Comparison of ENCODE assay signal across 10 cellular contexts in genomic region chr7:1455241-1455939, GRCh38. TPM values are rescaled to one million over a fixed set of nuclear protein-coding genes. Genes with fewer than 3 reads are reported as not detected.
DNase-seq lines count a peak whose midpoint lies in the region; ATAC-seq and TF ChIP-seq lines count a peak whose summit lies in the region.
"Had no signal": no experiment of that assay in that cellular context is flagged by ENCODE, and none has a peak within 500 bp of the region (broad histone marks: within the 10 kb centered on the region; RNA-seq: fewer than 3 reads in every experiment).

No MANE protein-coding gene starts in this region.

- H3K27me3 ChIP-seq in right cardiac atrium (ENCODE audit: control insufficient read depth, insufficient read depth) (no peaks in the 10 kb centered on the region), lung (ENCODE audit: control insufficient read depth, insufficient read depth) (no peaks in the 10 kb centered on the region)
- H3K27me3 ChIP-seq: SJCRH30 had no signal

- H3K4me1 ChIP-seq in right cardiac atrium (ENCODE audit: control insufficient read depth, insufficient read depth, low read length) (peaks cover 1% of the 10 kb centered on the region), lung (ENCODE audit: control insufficient read depth in 2 of 2, insufficient read depth in 2 of 2, low read length in 2 of 2) (peaks cover 0 to 25% of the 10 kb centered on the region in 2 donors)
- H3K4me1 ChIP-seq: SJCRH30 had no signal

- peaks cover 0 to 3% of the 10 kb centered on the region in 2 donors for H3K36me3 ChIP-seq in lung (ENCODE audit: control insufficient read depth in 2 of 2, insufficient read depth in 2 of 2, low read length in 2 of 2)
- H3K36me3 ChIP-seq: SJCRH30 had no signal

- H3K4me3 ChIP-seq in right cardiac atrium (ENCODE audit: low read length), result no peak overlapping the region
- no peak overlapping the region for H3K4me3 ChIP-seq in lung
- H3K4me3 ChIP-seq: SJCRH30 had no signal

- DNase-seq in right cardiac atrium (peak in 1 of 3 donors; percentile 76), cardiac septum (ENCODE audit: low spot score) (no peak), caudate nucleus (lab: John Stamatoyannopoulos, UW) (no peak), lung (ENCODE audit: low spot score) (peak; percentile 84), DMS114 treated with DMSO at 0.1 percent for 48 hours (lab: John Stamatoyannopoulos, UW; ENCODE audit: unreplicated experiment) (no peak)
- no peak for DNase-seq in activated CD4-positive, alpha-beta T cell treated with anti-CD3 and anti-CD28 coated beads, Interleukin-2, amount 50 U/mL, for 48 hours
- DNase-seq: SJCRH30; stimulated activated naive B cell treated with anti-CD40 and anti-IgM and Interleukin-4, amounts not matched to agents 10 μg/mL and 1 μg/mL and 100 μg/mL, for 72 hours had no signal

- intact Hi-C loops in right cardiac atrium (cut with DNase I), result no loop called here
- intact Hi-C loops in cardiac septum (cut with DNase I), result no loop called here

- H3K27ac ChIP-seq in right cardiac atrium (ENCODE audit: low read length) (peak overlapping the region; percentile 6), caudate nucleus (ENCODE audit: low read depth, low read length) (peak overlapping the region; percentile 60), lung (ENCODE audit: low read depth in 1 of 2, low read length in 1 of 2) (peak overlapping the region; percentile 29 to 95)
- H3K27ac ChIP-seq: SJCRH30 had no signal

- TF ChIP-seq CTCF in lung (IDR thresholded peaks at IDR 0.05; ENCODE audit: control extremely low read depth, extremely low read depth), result no peak

- ATAC-seq in right cardiac atrium (no peak), lung (ENCODE audit: insufficient read depth, low FRiP score) (no peak), GM19035 (IDR thresholded peaks at IDR 0.05; ENCODE audit: unreplicated experiment) (no peak), HG02938 (IDR thresholded peaks at IDR 0.05; ENCODE audit: unreplicated experiment) (no peak)
- ATAC-seq: stimulated activated naive B cell treated with anti-CD40 and anti-IgM and Interleukin-4, amounts not matched to agents 10 μg/mL and 1 μg/mL and 100 μg/mL, for 72 hours had no signal

- WGBS in right cardiac atrium, result 66% methylated on average over 26 of the region's 26 CpGs
- 57 to 69% methylated on average over 26 of the region's 26 CpGs for WGBS in lung, 2 donors

- H3K9me3 ChIP-seq in right cardiac atrium (ENCODE audit: control insufficient read depth, low read length) (no peaks in the 10 kb centered on the region), lung (ENCODE audit: control insufficient read depth in 2 of 2, insufficient read depth in 1 of 2, low read length in 1 of 2) (no peaks in the 10 kb centered on the region)
- H3K9me3 ChIP-seq: SJCRH30 had no signal

RNA-seq across cellular contexts. Expression of gene MICALL2, which starts 3.9 kb away (rescaled TPM):
- total RNA-seq in right cardiac atrium, result 10 to 100 TPM in 3 of 4 donors, 1 to 10 TPM in 1; 9.7 to 18.7 (median 13.4) TPM
- 13.0 TPM for polyA plus RNA-seq in right cardiac atrium
- 19.7 TPM for total RNA-seq in cardiac septum
- 10 to 100 TPM; 19.0 to 70.6 TPM for total RNA-seq in lung
- 10 to 100 TPM; 31.8 to 50.1 TPM for polyA plus RNA-seq in lung

RNA-seq across cellular contexts. Expression of gene INTS1, which starts 48.8 kb away (rescaled TPM):
- 10 to 100 TPM; 30.6 to 48.3 (median 46.3) TPM for total RNA-seq in right cardiac atrium
- polyA plus RNA-seq in right cardiac atrium, result 39.0 TPM
- total RNA-seq in cardiac septum, result 54.7 TPM
- 100 to 1,000 TPM in 1 of 2 donors, 10 to 100 TPM in 1; 31.2 to 121 TPM for total RNA-seq in lung
- polyA plus RNA-seq in lung, result 10 to 100 TPM; 45.8 to 46.2 TPM

Comparison
In these comparisons a context has a peak if more than half of its experiments do, and no peak if none do; other contexts are left out.
1. H3K27ac ChIP-seq: peak in every context shown above with its lines; median percentile 62 in lung; 60 in caudate nucleus; 6 in right cardiac atrium.